ENCODE assay signal across 10 cellular contexts in genomic region chr16:77434365-77435239, GRCh38. TPM values are rescaled to one million over a fixed set of nuclear protein-coding genes. Genes with fewer than 3 reads are reported as not detected.
A peak's percentile ranks its signal among the peaks of the same experiment; 100 is the strongest.
DNase-seq lines count a peak whose midpoint lies in the region; ATAC-seq and TF ChIP-seq lines count a peak whose summit lies in the region.
"Had no signal": no experiment of that assay in that cellular context is flagged by ENCODE, and none has a peak within 500 bp of the region (broad histone marks: within the 10 kb centered on the region; RNA-seq: fewer than 3 reads in every experiment).

Gene ADAMTS18, minus strand, starts transcription at chr16:77435034. Its CDS starts 339 bp downstream, at chr16:77434695.

- intact Hi-C loops in esophagus muscularis mucosa (cut with DNase I), result no loop called here
- intact Hi-C loops in Right ventricle myocardium inferior (cut with DNase I), result no loop called here

- peaks cover 0 to 10% (median 4%) of the 10 kb centered on the region in 4 donors for H3K4me1 ChIP-seq in esophagus muscularis mucosa

- no peak for TF ChIP-seq EP300 in esophagus muscularis mucosa (IDR thresholded peaks at IDR 0.05)

- H3K27ac Mint-ChIP-seq in progenitor cell of endocrine pancreas, result peak within 1 kb of the TSS; percentile 70

- peak; percentile 25 for DNase-seq in NCI-H1436 (lab: John Stamatoyannopoulos, UW)
- no peak for DNase-seq in NCI-H1436 treated with DMSO at 0.1 percent for 48 hours (lab: John Stamatoyannopoulos, UW)
- peak; percentile 29 for DNase-seq in NCI-H345 treated with DMSO at 0.1 percent for 48 hours (lab: John Stamatoyannopoulos, UW; ENCODE audit: unreplicated experiment)
- DNase-seq in esophagus muscularis mucosa (ENCODE audit: extremely low spot score), result no peak
- peak; percentile 43 for DNase-seq in progenitor cell of endocrine pancreas (ENCODE audit: low spot score, unreplicated experiment)
- DNase-seq in Right ventricle myocardium inferior (ENCODE audit: missing footprints), result no peak
- DNase-seq in activated CD4-positive, CD25-positive, alpha-beta regulatory T cell treated with anti-CD3 and anti-CD28 coated beads, Interleukin-2, amount 50 U/mL, for 72 hours, result no peak
- DNase-seq: occipital lobe had no signal

- TF ChIP-seq CTCF in esophagus muscularis mucosa (IDR thresholded peaks at IDR 0.05) (no peak), progenitor cell of endocrine pancreas (IDR thresholded peaks at IDR 0.05; ENCODE audit: unreplicated experiment) (peak; percentile 46)

- H3K4me3 ChIP-seq in esophagus muscularis mucosa, result peak within 1 kb of the TSS in 3 of 4 donors; percentile 5 to 44 (median 25)

- ATAC-seq in Right ventricle myocardium inferior (no peak), GM21529 (IDR thresholded peaks at IDR 0.05; ENCODE audit: unreplicated experiment) (no peak)

- no peak for TF ChIP-seq POLR2A in esophagus muscularis mucosa (IDR thresholded peaks at IDR 0.05; ENCODE audit: low read depth)

- H3K27ac ChIP-seq in esophagus muscularis mucosa (replicated peaks in 1 of 4), result no peak within 1 kb of the TSS
- H3K27ac ChIP-seq: tibial nerve had no signal

- H3K36me3 Mint-ChIP-seq in progenitor cell of endocrine pancreas (ENCODE audit: insufficient read depth), result no peaks in the 10 kb centered on the region

- peaks cover 57% of the 10 kb centered on the region for H3K27me3 Mint-ChIP-seq in progenitor cell of endocrine pancreas

- H3K9me3 Mint-ChIP-seq in progenitor cell of endocrine pancreas (ENCODE audit: low read depth), result no peaks in the 10 kb centered on the region

- peaks cover 0 to 65% (median 4%) of the 10 kb centered on the region in 4 donors for H3K27me3 ChIP-seq in esophagus muscularis mucosa

- H3K4me1 Mint-ChIP-seq in progenitor cell of endocrine pancreas (ENCODE audit: low read depth), result peaks cover 32% of the 10 kb centered on the region

- 2% methylated on average over 29 of the region's 102 CpGs for WGBS in esophagus muscularis mucosa

- no peaks in the 10 kb centered on the region for H3K9me3 ChIP-seq in esophagus muscularis mucosa
- H3K9me3 ChIP-seq: tibial nerve had no signal

- H3K36me3 ChIP-seq in esophagus muscularis mucosa, result no peaks in the 10 kb centered on the region
- H3K36me3 ChIP-seq: tibial nerve had no signal

- H3K4me3 Mint-ChIP-seq in progenitor cell of endocrine pancreas (ENCODE audit: low read depth), result peak within 1 kb of the TSS; percentile 77

RNA-seq across cellular contexts. Expression of gene ADAMTS18, which starts in this region (rescaled TPM):
- total RNA-seq in esophagus muscularis mucosa (under 1 TPM in 1 of 4 donors, not detected in 3; 0.45 TPM), progenitor cell of endocrine pancreas (5.8 and 8.4 TPM in 2 replicates), Right ventricle myocardium inferior (not detected)

Comparison
In these comparisons a context has a peak if more than half of its experiments do, and no peak if none do; other contexts are left out.
1. DNase-seq: peak in NCI-H1436 (single experiment), NCI-H345 treated with DMSO at 0.1 percent for 48 hours (single experiment) and progenitor cell of endocrine pancreas (single experiment); none in NCI-H1436 treated with DMSO at 0.1 percent for 48 hours (single experiment), esophagus muscularis mucosa (single experiment), Right ventricle myocardium inferior (single experiment) and activated CD4-positive, CD25-positive, alpha-beta regulatory T cell treated with anti-CD3 and anti-CD28 coated beads, Interleukin-2, amount 50 U/mL, for 72 hours (single experiment).